ENCODE assay signal across 8 cellular contexts in genomic region chr17:35063514-35064223, GRCh38. TPM values are rescaled to one million over a fixed set of nuclear protein-coding genes. Genes with fewer than 3 reads are reported as not detected.
DNase-seq lines count a peak whose midpoint lies in the region; ATAC-seq and TF ChIP-seq lines count a peak whose summit lies in the region.

TSS of gene RFFL (minus strand) at chr17:35063707. CDS start at chr17:35026553, 37,154 bp downstream.

- H3K4me2 ChIP-seq in IMR-90 (ENCODE audit: low read depth, low read length): peak within 1 kb of the TSS; percentile 53

- H4K91ac ChIP-seq in IMR-90 (ENCODE audit: insufficient read depth, low read depth, low read length): peak within 1 kb of the TSS; percentile 84

- H3K27me3 Mint-ChIP-seq in neural crest cell (ENCODE audit: low read depth): no peaks in the 10 kb centered on the region

- H2AK9ac ChIP-seq in IMR-90 (replicated peaks; ENCODE audit: low read depth, low read length, poor library complexity): peak within 1 kb of the TSS; percentile 21

- H3K27ac Mint-ChIP-seq in neural crest cell (ENCODE audit: unreplicated experiment): peak within 1 kb of the TSS; percentile 97

- TF ChIP-seq POLR2A in IMR-90 (IDR thresholded peaks at IDR 0.05; ENCODE audit: low read depth, low read length): peak; percentile 73

- peak within 1 kb of the TSS; percentile 66 for H4K5ac ChIP-seq in IMR-90 (ENCODE audit: low read depth, low read length)

- peak within 1 kb of the TSS; percentile 88 for H3K18ac ChIP-seq in IMR-90 (ENCODE audit: low read depth, low read length)

- intact Hi-C loops in IMR-90 (cut with micrococcal nuclease): loop anchor here (2.0 kb wide), 1 partner anchor 25 kb away; no protein-coding TSS in a partner anchor

- peak within 1 kb of the TSS; percentile 59 for H2AFZ ChIP-seq in IMR-90 (replicated peaks; ENCODE audit: low read length, poor library complexity)

- H2BK20ac ChIP-seq in IMR-90 (ENCODE audit: low read depth, low read length): peak within 1 kb of the TSS; percentile 83

- DNase-seq in DMS153 treated with DMSO at 0.1 percent for 48 hours (lab: John Stamatoyannopoulos, UW; ENCODE audit: unreplicated experiment) (peak; percentile 53), IMR-90 (peak; percentile 99), RWPE2 (ENCODE audit: low spot score) (peak; percentile 93), foreskin fibroblast (peak; percentile 97 to 98), neural crest cell (ENCODE audit: low read depth, low spot score) (peak; percentile 34)
- DNase-seq in activated effector memory CD4-positive, alpha-beta T cell treated with Interleukin-2 at 50 U/mL for 16 hours: peak; percentile 77

- H3K4me3 ChIP-seq in IMR-90 (ENCODE audit: insufficient read depth, low read depth, low read length) (peak within 1 kb of the TSS; percentile 8; the same call in 1 of the 2 replicates), RWPE2 (ENCODE audit: severe bottlenecking) (no peak within 1 kb of the TSS), foreskin fibroblast (ENCODE audit: low read depth in 1 of 2, low read length in 2 of 2) (peak within 1 kb of the TSS; percentile 12 to 41), stomach smooth muscle (ENCODE audit: low read length in 2 of 2) (peak within 1 kb of the TSS in 1 of 2 donors; percentile 58)

- H2BK5ac ChIP-seq in IMR-90 (ENCODE audit: low read depth, low read length, poor library complexity, severe bottlenecking): peak within 1 kb of the TSS; percentile 80

- peak within 1 kb of the TSS; percentile 82 for H3K27ac ChIP-seq in IMR-90 (ENCODE audit: insufficient read depth, low read length)
- H3K27ac ChIP-seq in RWPE2 (ENCODE audit: poor library complexity, severe bottlenecking): peak within 1 kb of the TSS; percentile 90
- H3K27ac ChIP-seq in stomach smooth muscle (ENCODE audit: low read length): peak within 1 kb of the TSS; percentile 87

- no TSS peak for BruUV-seq in IMR-90 (replicated peaks; lab: Mats Ljungman, UMichigan)

- H3K9me1 ChIP-seq in IMR-90 (ENCODE audit: insufficient read depth, low read length): peaks cover 8% of the 10 kb centered on the region

- H3K9me3 ChIP-seq in IMR-90 (ENCODE audit: control insufficient read depth, insufficient read depth, low read length) (no peaks in the 10 kb centered on the region), RWPE2 (ENCODE audit: severe bottlenecking) (no peaks in the 10 kb centered on the region), stomach smooth muscle (ENCODE audit: control insufficient read depth in 2 of 2, low read length in 2 of 2) (no peaks in the 10 kb centered on the region)

- peak within 1 kb of the TSS; percentile 55 for H3K9ac ChIP-seq in IMR-90 (ENCODE audit: low read depth, low read length)
- peak within 1 kb of the TSS; percentile 42 to 66 for H3K9ac ChIP-seq in stomach smooth muscle (ENCODE audit: low read length in 2 of 2)

- in situ Hi-C loops in IMR-90 (cut with MboI; ENCODE audit: low sequenced_read_pairs): no loop called here

- H3K79me1 ChIP-seq in IMR-90 (ENCODE audit: low read depth in 1 of 2, low read length in 2 of 2): peaks cover 18 to 64% of the 10 kb centered on the region in 2 experiments

- peak within 1 kb of the TSS; percentile 65 for H3K23ac ChIP-seq in IMR-90 (ENCODE audit: low read depth, low read length)

- H4K20me1 ChIP-seq in IMR-90 (ENCODE audit: insufficient read depth, low read length): no peaks in the 10 kb centered on the region

- H3K4me3 Mint-ChIP-seq in neural crest cell: peak within 1 kb of the TSS; percentile 40

- peaks cover 41% of the 10 kb centered on the region for H3K4me1 Mint-ChIP-seq in neural crest cell

- peak within 1 kb of the TSS; percentile 89 for H3K56ac ChIP-seq in IMR-90 (ENCODE audit: extremely low read depth, insufficient read depth, low read length)

- TF ChIP-seq RAD21 in IMR-90 (IDR thresholded peaks at IDR 0.05; ENCODE audit: low read length): peak; percentile 39

- ATAC-seq in GM21528 (IDR thresholded peaks at IDR 0.05; ENCODE audit: low FRiP score, unreplicated experiment) (peak; percentile 91), IMR-90 (ENCODE audit: low read depth) (peak; percentile 98), RWPE2 (ENCODE audit: low read depth) (peak; percentile 99)

- H3K36me3 Mint-ChIP-seq in neural crest cell (ENCODE audit: low read depth): peaks cover 3% of the 10 kb centered on the region

- H3K4ac ChIP-seq in IMR-90 (ENCODE audit: low read depth, low read length): peak within 1 kb of the TSS; percentile 90

- peak within 1 kb of the TSS; percentile 11 to 80; a peak in 3 of 4 replicates for H4K8ac ChIP-seq in IMR-90 (ENCODE audit: low read depth in 2 of 2, low read length in 2 of 2)

- H2BK120ac ChIP-seq in IMR-90 (ENCODE audit: low read depth, low read length): peak within 1 kb of the TSS; percentile 85

- H3K9me3 Mint-ChIP-seq in neural crest cell: no peaks in the 10 kb centered on the region

- H3K27me3 ChIP-seq in IMR-90 (ENCODE audit: control insufficient read depth, insufficient read depth, low read length) (no peaks in the 10 kb centered on the region), RWPE2 (ENCODE audit: insufficient read depth, poor library complexity, severe bottlenecking) (no peaks in the 10 kb centered on the region), stomach smooth muscle (ENCODE audit: control insufficient read depth in 1 of 2, insufficient read depth in 2 of 2, low read length in 2 of 2) (no peaks in the 10 kb centered on the region)

- 6% methylated on average over 2 of the region's 6 CpGs; no CpG with 5 or more reads in 1 of the 2 experiments for WGBS in IMR-90 (ENCODE audit: extremely low coverage in 2 of 2, insufficient read length in 1 of 2), 2 experiments

- H3K4me1 ChIP-seq in IMR-90 (ENCODE audit: control insufficient read depth, insufficient read depth, low read length): peaks cover 6% of the 10 kb centered on the region
- H3K4me1 ChIP-seq in RWPE2 (ENCODE audit: insufficient read depth, poor library complexity, severe bottlenecking): peaks cover 19% of the 10 kb centered on the region
- H3K4me1 ChIP-seq in stomach smooth muscle (ENCODE audit: control insufficient read depth, insufficient read depth, low read length): no peaks in the 10 kb centered on the region

- POLR2A ChIA-PET in IMR-90 (lab: Charles Lee; ENCODE audit: unreplicated experiment): interaction anchor here (1.3 kb wide), 1 partner anchor 41 kb away, joined by 3 read pairs; no protein-coding TSS in a partner anchor

- peaks cover 3% of the 10 kb centered on the region for H3K36me3 ChIP-seq in IMR-90 (ENCODE audit: control insufficient read depth, insufficient read depth, low read length)
- peaks cover 25% of the 10 kb centered on the region for H3K36me3 ChIP-seq in RWPE2 (ENCODE audit: low read depth)
- H3K36me3 ChIP-seq in stomach smooth muscle (ENCODE audit: control insufficient read depth in 2 of 2, insufficient read depth in 2 of 2, low read length in 2 of 2): peaks cover 0 to 2% of the 10 kb centered on the region in 2 donors

- dilution Hi-C loops in IMR-90 (cut with HindIII; ENCODE audit: low sequenced_read_pairs, unreplicated experiment): no loop called here

- peak within 1 kb of the TSS; percentile 90; the same call in 2 of the 3 replicates for H2BK15ac ChIP-seq in IMR-90 (ENCODE audit: low read depth, low read length)

- peak within 1 kb of the TSS; percentile 64 for H3K14ac ChIP-seq in IMR-90 (replicated peaks; ENCODE audit: low read depth, low read length)

- CTCF ChIA-PET in IMR-90 (lab: Yijun Ruan, JAX): interaction anchor here (0.6 to 1.4 kb wide), 4 partner anchors 11 to 482 kb away, joined by 3 to 5 read pairs (median 4); no protein-coding TSS in a partner anchor

- TF ChIP-seq CTCF in IMR-90 (conservative IDR thresholded peaks at IDR 0.05; ENCODE audit: low read depth, low read length) (peak; percentile 32), RWPE2 (IDR thresholded peaks at IDR 0.05; ENCODE audit: poor library complexity, severe bottlenecking) (peak; percentile 28), foreskin fibroblast (IDR thresholded peaks at IDR 0.05; ENCODE audit: low read depth, low read length) (no peak), neural crest cell (conservative IDR thresholded peaks at IDR 0.05) (no peak)

- H2AK5ac ChIP-seq in IMR-90 (ENCODE audit: low read depth, low read length): peak within 1 kb of the TSS; percentile 85

TF ChIP-seq in IMR-90, 13 proteins besides CTCF, POLR2A, EP300 and RAD21 (continues in another document):
- TF ChIP-seq MAFK (IDR thresholded peaks at IDR 0.05; ENCODE audit: low read depth, low read length) (peak; percentile 61), NFE2L2 (IDR thresholded peaks at IDR 0.05; ENCODE audit: low read depth, low read length) (peak; percentile 91), RCOR1 (IDR thresholded peaks at IDR 0.05; ENCODE audit: insufficient replicate concordance, low read length) (no peak), MAZ (IDR thresholded peaks at IDR 0.05; ENCODE audit: borderline replicate concordance, low read depth, low read length) (no peak; the same call in 1 of the 2 replicates), MXI1 (IDR thresholded peaks at IDR 0.05; ENCODE audit: borderline replicate concordance, low read depth, low read length) (no peak), ELK1 (IDR thresholded peaks at IDR 0.05; ENCODE audit: borderline replicate concordance, low read depth, low read length) (no peak), CHD1 (IDR thresholded peaks at IDR 0.05; ENCODE audit: low read depth, low read length) (no peak), FOS (IDR thresholded peaks at IDR 0.05; ENCODE audit: low read depth, low read length) (peak; percentile 89), CEBPB (IDR thresholded peaks at IDR 0.05; ENCODE audit: low read depth, low read length) (peak; percentile 100), RFX5 (IDR thresholded peaks at IDR 0.05; ENCODE audit: low read depth, low read length) (no peak), SMC3 (IDR thresholded peaks at IDR 0.05; ENCODE audit: low read depth, low read length) (peak; percentile 29)

RNA-seq across cellular contexts. Expression of gene RFFL, which starts in this region (rescaled TPM):
- total RNA-seq in IMR-90 (2012; rRNA removed) (19.2 and 20.8 TPM in 2 replicates), neural crest cell (22.5 and 23.2 TPM in 2 replicates)
- 9.9 and 11.6 TPM in 2 replicates for polyA plus RNA-seq in IMR-90 (2012; rRNA removed)
- 6.0 and 9.6 TPM in 2 replicates for polyA plus RNA-seq in IMR-90 (2012; cell fraction: cytosol; rRNA removed)
- 9.5 and 13.1 TPM in 2 replicates for polyA plus RNA-seq in IMR-90 (2012; cell fraction: nucleus; rRNA removed; ENCODE audit: low replicate concordance)

Comparison
In these comparisons a context has a peak if more than half of its experiments do, and no peak if none do; other contexts are left out.
1. DNase-seq: peak in every context shown above with its lines; median percentile 99 in IMR-90; 98 in foreskin fibroblast; 93 in RWPE2; 77 in activated effector memory CD4-positive, alpha-beta T cell treated with Interleukin-2 at 50 U/mL for 16 hours; 53 in DMS153 treated with DMSO at 0.1 percent for 48 hours; 34 in neural crest cell.
2. CTCF ChIP-seq: peak in IMR-90 (single experiment) and RWPE2 (single experiment); none in foreskin fibroblast (single experiment) and neural crest cell (single experiment).
3. Peak in every context shown above with its lines, with median percentiles within 50 percentile points of each other: ATAC-seq and H3K27ac ChIP-seq.